25 cellular contexts compared by ENCODE assay signal in the genomic region with DNA sequence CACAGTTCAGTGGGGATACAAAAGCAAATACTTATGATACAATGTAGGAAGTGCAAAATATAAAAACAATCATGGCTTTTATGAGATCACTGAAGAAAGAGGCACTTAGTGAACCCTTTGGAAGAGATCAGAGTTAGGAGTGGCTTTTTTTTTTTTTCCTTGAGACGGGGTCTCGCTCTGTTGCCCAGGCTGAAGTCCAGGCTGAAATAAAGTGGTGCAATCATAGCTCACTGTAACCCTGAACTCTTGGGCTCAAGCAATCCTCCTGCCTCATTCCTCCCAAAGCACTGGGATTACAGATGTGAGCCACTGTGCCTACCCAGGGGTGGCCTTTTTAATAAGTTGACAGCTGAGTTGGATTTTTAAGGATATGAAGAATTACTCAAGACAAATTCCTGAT. TPM values are rescaled to one million over a fixed set of nuclear protein-coding genes. Genes with fewer than 3 reads are reported as not detected.
"Had no signal": no experiment of that assay in that cellular context is flagged by ENCODE, and none has a peak within 500 bp of the region (broad histone marks: within the 10 kb centered on the region; RNA-seq: fewer than 3 reads in every experiment).

No MANE protein-coding gene starts in this region.

- H3K4me1 ChIP-seq: esophagus muscularis mucosa, foreskin keratinocyte, gastroesophageal sphincter, heart left ventricle, left ventricle myocardium inferior, lower lobe of right lung had no signal

- H3K79me2 ChIP-seq: hepatocyte had no signal

- H3K4me3 Mint-ChIP-seq: immature natural killer cell, mesothelial cell of epicardium had no signal

- H3K36me3 Mint-ChIP-seq: immature natural killer cell, mesothelial cell of epicardium had no signal

- H3K9me3 Mint-ChIP-seq: mesothelial cell of epicardium had no signal

- H3K27ac Mint-ChIP-seq: immature natural killer cell, mesothelial cell of epicardium had no signal

- FAIRE-seq: colon, endothelial cell of umbilical vein, frontal cortex, kidney had no signal

- H3K4me3 ChIP-seq: coronary artery, dorsolateral prefrontal cortex, esophagus muscularis mucosa, gastroesophageal sphincter, heart left ventricle, hepatocyte, left ventricle myocardium inferior, lower lobe of right lung, mucosa of descending colon had no signal

- H3K36me3 ChIP-seq: esophagus muscularis mucosa, gastroesophageal sphincter, heart left ventricle, left ventricle myocardium inferior, lower lobe of right lung had no signal

- H3K4me2 ChIP-seq: hepatocyte had no signal

- H3K9me3 ChIP-seq: esophagus muscularis mucosa, gastroesophageal sphincter, heart left ventricle, left ventricle myocardium inferior, lower lobe of right lung, mucosa of descending colon had no signal

- H3K4me1 Mint-ChIP-seq: immature natural killer cell, mesothelial cell of epicardium had no signal

- H3K27ac ChIP-seq: coronary artery, dorsolateral prefrontal cortex, esophagus muscularis mucosa, foreskin keratinocyte, gastroesophageal sphincter, heart left ventricle, hepatocyte, left ventricle myocardium inferior, lower lobe of right lung had no signal

- ATAC-seq: foreskin keratinocyte, gastroesophageal sphincter, heart left ventricle, left colon, left lobe of liver, lower lobe of right lung, mucosa of descending colon had no signal

- H3K27me3 ChIP-seq: dorsolateral prefrontal cortex, esophagus muscularis mucosa, foreskin keratinocyte, gastroesophageal sphincter, heart left ventricle, hepatocyte had no signal

- H2AFZ ChIP-seq: hepatocyte had no signal

- DNase-seq: dermis blood vessel endothelial cell; dorsolateral prefrontal cortex; effector CD4-positive, alpha-beta T cell; effector memory CD4-positive, alpha-beta T cell; foreskin keratinocyte; heart left ventricle; hypothalamus; immature natural killer cell; islet precursor cell; kidney; kidney glomerular epithelial cell; left colon; left ventricle myocardium inferior; lower lobe of right lung; mesenchymal stem cell; mucosa of descending colon had no signal

RNA-seq across cellular contexts. Expression of gene RASAL2, which starts 17.3 kb away (rescaled TPM):
- polyA plus RNA-seq: immature natural killer cell had no signal
